ENCODE assay signal across 1 cellular context in the genomic region with DNA sequence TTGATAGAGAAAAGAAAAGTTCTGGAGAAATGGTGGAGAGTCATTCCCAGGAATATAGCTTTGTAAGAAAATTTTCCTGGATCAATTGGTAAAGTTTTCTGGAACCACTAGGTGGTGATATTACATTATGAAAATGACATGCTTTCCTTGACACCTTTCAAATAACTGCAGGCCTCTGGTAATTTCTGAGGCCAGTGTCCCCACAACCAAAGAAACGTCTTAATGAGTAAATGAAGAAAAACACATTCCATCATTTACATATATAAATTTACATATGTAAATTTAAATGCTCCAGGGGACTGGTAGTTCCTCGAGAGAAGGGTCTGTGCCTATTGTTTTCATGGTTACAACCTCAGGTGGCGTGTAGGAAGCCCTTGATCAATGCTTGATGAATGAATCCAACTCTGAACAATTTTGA.
TF ChIP-seq lines count a peak whose summit lies in the region.

No MANE protein-coding gene starts in this region.

TF ChIP-seq in WTC11, 78 proteins besides CTCF, POLR2A, EP300 and RAD21 (continued from another document):
- TF ChIP-seq, protein P1, sequence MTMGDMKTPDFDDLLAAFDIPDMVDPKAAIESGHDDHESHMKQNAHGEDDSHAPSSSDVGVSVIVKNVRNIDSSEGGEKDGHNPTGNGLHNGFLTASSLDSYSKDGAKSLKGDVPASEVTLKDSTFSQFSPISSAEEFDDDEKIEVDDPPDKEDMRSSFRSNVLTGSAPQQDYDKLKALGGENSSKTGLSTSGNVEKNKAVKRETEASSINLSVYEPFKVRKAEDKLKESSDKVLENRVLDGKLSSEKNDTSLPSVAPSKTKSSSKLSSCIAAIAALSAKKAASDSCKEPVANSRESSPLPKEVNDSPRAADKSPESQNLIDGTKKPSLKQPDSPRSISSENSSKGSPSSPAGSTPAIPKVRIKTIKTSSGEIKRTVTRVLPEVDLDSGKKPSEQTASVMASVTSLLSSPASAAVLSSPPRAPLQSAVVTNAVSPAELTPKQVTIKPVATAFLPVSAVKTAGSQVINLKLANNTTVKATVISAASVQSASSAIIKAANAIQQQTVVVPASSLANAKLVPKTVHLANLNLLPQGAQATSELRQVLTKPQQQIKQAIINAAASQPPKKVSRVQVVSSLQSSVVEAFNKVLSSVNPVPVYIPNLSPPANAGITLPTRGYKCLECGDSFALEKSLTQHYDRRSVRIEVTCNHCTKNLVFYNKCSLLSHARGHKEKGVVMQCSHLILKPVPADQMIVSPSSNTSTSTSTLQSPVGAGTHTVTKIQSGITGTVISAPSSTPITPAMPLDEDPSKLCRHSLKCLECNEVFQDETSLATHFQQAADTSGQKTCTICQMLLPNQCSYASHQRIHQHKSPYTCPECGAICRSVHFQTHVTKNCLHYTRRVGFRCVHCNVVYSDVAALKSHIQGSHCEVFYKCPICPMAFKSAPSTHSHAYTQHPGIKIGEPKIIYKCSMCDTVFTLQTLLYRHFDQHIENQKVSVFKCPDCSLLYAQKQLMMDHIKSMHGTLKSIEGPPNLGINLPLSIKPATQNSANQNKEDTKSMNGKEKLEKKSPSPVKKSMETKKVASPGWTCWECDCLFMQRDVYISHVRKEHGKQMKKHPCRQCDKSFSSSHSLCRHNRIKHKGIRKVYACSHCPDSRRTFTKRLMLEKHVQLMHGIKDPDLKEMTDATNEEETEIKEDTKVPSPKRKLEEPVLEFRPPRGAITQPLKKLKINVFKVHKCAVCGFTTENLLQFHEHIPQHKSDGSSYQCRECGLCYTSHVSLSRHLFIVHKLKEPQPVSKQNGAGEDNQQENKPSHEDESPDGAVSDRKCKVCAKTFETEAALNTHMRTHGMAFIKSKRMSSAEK (CRISPR knock-in tag; IDR thresholded peaks at IDR 0.05; ENCODE audit: borderline replicate concordance), result no peak
- TF ChIP-seq, protein P2, sequence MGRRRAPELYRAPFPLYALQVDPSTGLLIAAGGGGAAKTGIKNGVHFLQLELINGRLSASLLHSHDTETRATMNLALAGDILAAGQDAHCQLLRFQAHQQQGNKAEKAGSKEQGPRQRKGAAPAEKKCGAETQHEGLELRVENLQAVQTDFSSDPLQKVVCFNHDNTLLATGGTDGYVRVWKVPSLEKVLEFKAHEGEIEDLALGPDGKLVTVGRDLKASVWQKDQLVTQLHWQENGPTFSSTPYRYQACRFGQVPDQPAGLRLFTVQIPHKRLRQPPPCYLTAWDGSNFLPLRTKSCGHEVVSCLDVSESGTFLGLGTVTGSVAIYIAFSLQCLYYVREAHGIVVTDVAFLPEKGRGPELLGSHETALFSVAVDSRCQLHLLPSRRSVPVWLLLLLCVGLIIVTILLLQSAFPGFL (CRISPR knock-in tag; IDR thresholded peaks at IDR 0.05; ENCODE audit: borderline replicate concordance), result no peak
- TF ChIP-seq, protein P3, sequence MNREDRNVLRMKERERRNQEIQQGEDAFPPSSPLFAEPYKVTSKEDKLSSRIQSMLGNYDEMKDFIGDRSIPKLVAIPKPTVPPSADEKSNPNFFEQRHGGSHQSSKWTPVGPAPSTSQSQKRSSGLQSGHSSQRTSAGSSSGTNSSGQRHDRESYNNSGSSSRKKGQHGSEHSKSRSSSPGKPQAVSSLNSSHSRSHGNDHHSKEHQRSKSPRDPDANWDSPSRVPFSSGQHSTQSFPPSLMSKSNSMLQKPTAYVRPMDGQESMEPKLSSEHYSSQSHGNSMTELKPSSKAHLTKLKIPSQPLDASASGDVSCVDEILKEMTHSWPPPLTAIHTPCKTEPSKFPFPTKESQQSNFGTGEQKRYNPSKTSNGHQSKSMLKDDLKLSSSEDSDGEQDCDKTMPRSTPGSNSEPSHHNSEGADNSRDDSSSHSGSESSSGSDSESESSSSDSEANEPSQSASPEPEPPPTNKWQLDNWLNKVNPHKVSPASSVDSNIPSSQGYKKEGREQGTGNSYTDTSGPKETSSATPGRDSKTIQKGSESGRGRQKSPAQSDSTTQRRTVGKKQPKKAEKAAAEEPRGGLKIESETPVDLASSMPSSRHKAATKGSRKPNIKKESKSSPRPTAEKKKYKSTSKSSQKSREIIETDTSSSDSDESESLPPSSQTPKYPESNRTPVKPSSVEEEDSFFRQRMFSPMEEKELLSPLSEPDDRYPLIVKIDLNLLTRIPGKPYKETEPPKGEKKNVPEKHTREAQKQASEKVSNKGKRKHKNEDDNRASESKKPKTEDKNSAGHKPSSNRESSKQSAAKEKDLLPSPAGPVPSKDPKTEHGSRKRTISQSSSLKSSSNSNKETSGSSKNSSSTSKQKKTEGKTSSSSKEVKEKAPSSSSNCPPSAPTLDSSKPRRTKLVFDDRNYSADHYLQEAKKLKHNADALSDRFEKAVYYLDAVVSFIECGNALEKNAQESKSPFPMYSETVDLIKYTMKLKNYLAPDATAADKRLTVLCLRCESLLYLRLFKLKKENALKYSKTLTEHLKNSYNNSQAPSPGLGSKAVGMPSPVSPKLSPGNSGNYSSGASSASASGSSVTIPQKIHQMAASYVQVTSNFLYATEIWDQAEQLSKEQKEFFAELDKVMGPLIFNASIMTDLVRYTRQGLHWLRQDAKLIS (CRISPR knock-in tag; IDR thresholded peaks at IDR 0.05; ENCODE audit: borderline replicate concordance), result no peak
- no peak for TF ChIP-seq GRHL2 (CRISPR knock-in tag; IDR thresholded peaks at IDR 0.05; ENCODE audit: insufficient replicate concordance, severe bottlenecking)
TF ChIP-seq in WTC11: peak in this region for 0.
